Comparison of ENCODE assay signal across 8 cellular contexts in the genomic region with DNA sequence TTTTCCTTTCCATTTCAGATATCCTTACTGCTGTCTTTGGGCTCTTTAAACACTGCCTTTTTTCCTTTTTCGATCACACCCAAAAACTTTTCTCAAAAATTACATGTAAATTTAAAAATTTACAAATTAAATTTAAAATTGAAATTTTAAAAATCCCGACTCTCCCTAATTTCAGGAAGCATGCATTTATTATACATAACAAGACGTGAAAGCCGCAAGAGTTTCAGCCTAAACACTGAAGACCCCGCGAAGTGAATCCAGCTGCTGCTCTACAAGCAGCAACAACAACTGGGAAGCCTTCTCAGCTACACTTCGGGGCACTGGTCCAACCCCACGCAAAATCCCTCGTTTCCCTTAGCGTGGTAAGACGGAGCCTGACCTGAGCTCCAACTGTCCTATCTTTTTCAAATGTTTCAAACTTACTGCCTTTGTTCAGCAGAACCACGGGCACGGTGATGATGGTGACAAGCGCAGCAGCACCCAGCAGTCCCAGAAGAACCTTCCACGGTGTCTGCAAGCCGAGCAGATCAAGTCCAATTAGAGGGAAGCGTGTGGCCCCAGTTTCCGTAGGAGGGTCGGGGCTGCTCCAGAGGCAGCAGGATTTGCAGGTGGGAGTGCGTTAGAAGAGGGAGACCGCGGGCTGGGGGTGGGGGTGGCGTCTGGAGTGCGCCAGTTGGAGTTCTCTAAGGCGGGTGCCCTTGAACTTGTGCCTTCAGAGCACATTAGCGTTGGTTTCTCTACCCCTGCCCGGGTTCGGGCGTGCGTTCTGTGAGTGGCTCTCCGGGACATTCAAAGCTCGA. TPM values are rescaled to one million over a fixed set of nuclear protein-coding genes. Genes with fewer than 3 reads are reported as not detected.
A peak's percentile ranks its signal among the peaks of the same experiment; 100 is the strongest.
DNase-seq lines count a peak whose midpoint lies in the region; ATAC-seq and TF ChIP-seq lines count a peak whose summit lies in the region.

No MANE protein-coding gene starts in this region.

- H3K36me3 ChIP-seq in sigmoid colon: no peaks in the 10 kb centered on the region

- no peak for TF ChIP-seq CTCF in sigmoid colon (IDR thresholded peaks at IDR 0.05)

- no peaks in the 10 kb centered on the region for H3K9me3 ChIP-seq in sigmoid colon

- no peak for TF ChIP-seq POLR2A in sigmoid colon (IDR thresholded peaks at IDR 0.05)

- peaks cover 53% of the 10 kb centered on the region for H3K4me1 Mint-ChIP-seq in activated T-helper 2 cell treated with anti-CD3 and anti-CD28 coated beads, Interferon-gamma antibody, Interleukin-2, Interleukin-4, amounts not matched to agents 10 μg/mL and 5 μg/mL and 100 μg/mL, durations not matched to agents 14 hours and 24 hours and 36 hours (ENCODE audit: low read depth)

- H3K9me3 Mint-ChIP-seq in activated T-helper 2 cell treated with anti-CD3 and anti-CD28 coated beads, Interferon-gamma antibody, Interleukin-2, Interleukin-4, amounts not matched to agents 10 μg/mL and 5 μg/mL and 100 μg/mL, durations not matched to agents 14 hours and 24 hours and 36 hours: peaks cover 13% of the 10 kb centered on the region

- H3K4me3 Mint-ChIP-seq in activated T-helper 2 cell treated with anti-CD3 and anti-CD28 coated beads, Interferon-gamma antibody, Interleukin-2, Interleukin-4, amounts not matched to agents 10 μg/mL and 5 μg/mL and 100 μg/mL, durations not matched to agents 14 hours and 24 hours and 36 hours (ENCODE audit: low read depth): peak overlapping the region; percentile 87

- peak overlapping the region; percentile 74 for H3K27ac Mint-ChIP-seq in activated T-helper 2 cell treated with anti-CD3 and anti-CD28 coated beads, Interferon-gamma antibody, Interleukin-2, Interleukin-4, amounts not matched to agents 10 μg/mL and 5 μg/mL and 100 μg/mL, durations not matched to agents 14 hours and 24 hours and 36 hours

- intact Hi-C loops in activated T-helper 2 cell treated with anti-CD3 and anti-CD28 coated beads, Interferon-gamma antibody, Interleukin-2, Interleukin-4, amounts not matched to agents 10 μg/mL and 5 μg/mL and 100 μg/mL, durations not matched to agents 14 hours and 24 hours and 36 hours (cut with micrococcal nuclease): loop anchor here (1.0 to 5.0 kb wide), 7 partner anchors 14 to 996 kb away; no protein-coding TSS in a partner anchor
- intact Hi-C loops in left ventricle myocardium superior (cut with micrococcal nuclease): no loop called here
- intact Hi-C loops in sigmoid colon (cut with DNase I): loop anchor here (5.0 kb wide), 1 partner anchor 49 kb away; no protein-coding TSS in a partner anchor
- intact Hi-C loops in head of caudate nucleus (cut with DNase I): no loop called here

- 11 to 21% methylated on average over 32 of the region's 32 CpGs for WGBS in sigmoid colon, 2 donors

- peaks cover 0 to 59% (median 37%) of the 10 kb centered on the region in 4 donors for H3K4me1 ChIP-seq in sigmoid colon

- H3K27me3 ChIP-seq in sigmoid colon: no peaks in the 10 kb centered on the region

- ATAC-seq in left ventricle myocardium superior: peak; percentile 60

- peak overlapping the region in 3 of 4 donors; percentile 43 to 58 (median 56) for H3K27ac ChIP-seq in sigmoid colon

- H3K4me3 ChIP-seq in sigmoid colon: peak overlapping the region; percentile 51 to 66 (median 60)

- peak; percentile 7 to 18 for DNase-seq in stimulated activated CD4-positive, alpha-beta T cell treated with anti-CD3 and anti-CD28 coated beads, Interleukin-12 subunit alpha, Interleukin-12 subunit beta, amount 100 ng/mL, for 24 hours (ENCODE audit: low read depth in 2 of 2)
- DNase-seq in stimulated activated CD4-positive, alpha-beta T cell treated with anti-CD3 and anti-CD28 coated beads, Interleukin-1b, Interleukin-23, amount 100 ng/mL, for 48 hours: no peak
- no peak for DNase-seq in activated T-helper 2 cell treated with anti-CD3 and anti-CD28 coated beads, Interferon-gamma antibody, Interleukin-2, Interleukin-4, amounts not matched to agents 10 μg/mL and 5 μg/mL and 100 μg/mL, durations not matched to agents 14 hours and 24 hours and 36 hours (ENCODE audit: low spot score)
- DNase-seq in left ventricle myocardium superior (peak; percentile 38), sigmoid colon (peak; percentile 66), head of caudate nucleus (no peak), dedifferentiated amniotic fluid mesenchymal stem cell (ENCODE audit: extremely low spot score) (no peak), NCI-H446 treated with DMSO at 0.1 percent for 48 hours (lab: John Stamatoyannopoulos, UW) (no peak)

- H3K27me3 Mint-ChIP-seq in activated T-helper 2 cell treated with anti-CD3 and anti-CD28 coated beads, Interferon-gamma antibody, Interleukin-2, Interleukin-4, amounts not matched to agents 10 μg/mL and 5 μg/mL and 100 μg/mL, durations not matched to agents 14 hours and 24 hours and 36 hours (ENCODE audit: low read depth): no peaks in the 10 kb centered on the region

- TF ChIP-seq EP300 in sigmoid colon (IDR thresholded peaks at IDR 0.05): no peak

- H3K36me3 Mint-ChIP-seq in activated T-helper 2 cell treated with anti-CD3 and anti-CD28 coated beads, Interferon-gamma antibody, Interleukin-2, Interleukin-4, amounts not matched to agents 10 μg/mL and 5 μg/mL and 100 μg/mL, durations not matched to agents 14 hours and 24 hours and 36 hours (ENCODE audit: low read depth): peaks cover 69% of the 10 kb centered on the region

RNA-seq across cellular contexts. Expression of a gene that starts 0.8 kb away (rescaled TPM):
- 65.8 and 67.0 TPM in 2 replicates for total RNA-seq in activated T-helper 2 cell treated with anti-CD3 and anti-CD28 coated beads, Interferon-gamma antibody, Interleukin-2, Interleukin-4, amounts not matched to agents 10 μg/mL and 5 μg/mL and 100 μg/mL, durations not matched to agents 14 hours and 24 hours and 36 hours
- total RNA-seq in left ventricle myocardium superior (6.7 TPM), sigmoid colon (10 to 100 TPM in 3 of 4 donors, 1 to 10 TPM in 1; 5.8 to 11.9 (median 11.2) TPM)
- 1 to 10 TPM; 1.2 to 6.9 (median 1.4) TPM for polyA plus RNA-seq in sigmoid colon

Comparison
In these comparisons a context has a peak if more than half of its experiments do, and no peak if none do; other contexts are left out.
1. DNase-seq: peak in stimulated activated CD4-positive, alpha-beta T cell treated with anti-CD3 and anti-CD28 coated beads, Interleukin-12 subunit alpha, Interleukin-12 subunit beta, amount 100 ng/mL, for 24 hours (2 of 2), left ventricle myocardium superior (single experiment) and sigmoid colon (single experiment); none in stimulated activated CD4-positive, alpha-beta T cell treated with anti-CD3 and anti-CD28 coated beads, Interleukin-1b, Interleukin-23, amount 100 ng/mL, for 48 hours (single experiment), activated T-helper 2 cell treated with anti-CD3 and anti-CD28 coated beads, Interferon-gamma antibody, Interleukin-2, Interleukin-4, amounts not matched to agents 10 μg/mL and 5 μg/mL and 100 μg/mL, durations not matched to agents 14 hours and 24 hours and 36 hours (single experiment), head of caudate nucleus (0 of 42), dedifferentiated amniotic fluid mesenchymal stem cell (single experiment) and NCI-H446 treated with DMSO at 0.1 percent for 48 hours (single experiment).
2. intact Hi-C loops: an anchor here in activated T-helper 2 cell treated with anti-CD3 and anti-CD28 coated beads, Interferon-gamma antibody, Interleukin-2, Interleukin-4, amounts not matched to agents 10 μg/mL and 5 μg/mL and 100 μg/mL, durations not matched to agents 14 hours and 24 hours and 36 hours (1.0 to 5.0 kb wide) and sigmoid colon (5.0 kb wide); none called in left ventricle myocardium superior and head of caudate nucleus.